In genomic region chr6:100078509-100078908, GRCh38 we compare ENCODE assay signal across 8 cellular contexts.
DNase-seq lines count a peak whose midpoint lies in the region; ATAC-seq, FAIRE-seq and TF ChIP-seq lines count a peak whose summit lies in the region.

No MANE protein-coding gene starts in this region.

- H3K27me3 ChIP-seq in HCT116 (ENCODE audit: insufficient read depth, low read length) (no peaks in the 10 kb centered on the region), HepG2 (ENCODE audit: control insufficient read depth in 1 of 2, insufficient read depth in 2 of 2, low read length in 2 of 2) (no peaks in the 10 kb centered on the region)

- TF ChIP-seq POLR2A in HCT116 (IDR thresholded peaks at IDR 0.05; ENCODE audit: borderline replicate concordance, extremely low read depth, insufficient read depth, insufficient read length): no peak
- TF ChIP-seq POLR2A in HepG2 (IDR thresholded peaks at IDR 0.05; ENCODE audit: insufficient read depth in 1 of 2, low read depth in 2 of 2, low read length in 2 of 2): no peak

- RAD21 ChIA-PET in HCT116 (lab: Charles Lee; ENCODE audit: low non-redundant PET in 1 of 2, low total read pairs in 2 of 2, uncharacterized antibody in 2 of 2, unreplicated experiment in 2 of 2): interaction anchor here in 1 of 2 experiments (0.5 kb wide), 1 partner anchor 286 kb away, joined by 3 read pairs; no protein-coding TSS in a partner anchor

- CTCF ChIA-PET in HCT116 (lab: Charles Lee): interaction anchor here (0.7 to 1.1 kb wide), 3 partner anchors 29 to 211 kb away, joined by 3 to 5 read pairs (median 4); no protein-coding TSS in a partner anchor
- CTCF ChIA-PET in HepG2 (lab: Yijun Ruan, JAX; ENCODE audit: low intra/inter-chr PET ratio, low total read pairs): no interaction called here

- TF ChIP-seq CTCF in HCT116 (IDR thresholded peaks at IDR 0.05 in 2 of 3, conservative IDR thresholded peaks at IDR 0.05 in 1 of 3; ENCODE audit: borderline replicate concordance in 1 of 3, insufficient read depth in 1 of 3, low read depth in 2 of 3, low read length in 2 of 3) (peak; percentile 36 to 71 (median 58); a peak in 5 of 6 replicates), VCaP (conservative IDR thresholded peaks at IDR 0.05) (peak; percentile 83), HepG2 (CRISPR knock-in tag; IDR thresholded peaks at IDR 0.05) (peak; percentile 42)

- TF ChIP-seq RAD21 in HCT116 (IDR thresholded peaks at IDR 0.05; ENCODE audit: low read depth): peak; percentile 25; the same call in 1 of the 2 replicates
- TF ChIP-seq RAD21 in HepG2 (CRISPR knock-in tag; IDR thresholded peaks at IDR 0.05): no peak

- H3K27ac ChIP-seq in HCT116 (ENCODE audit: low read depth, low read length) (no peak overlapping the region), VCaP (no peak overlapping the region), HepG2 (ENCODE audit: extremely low read length, insufficient read depth, low read length) (no peak overlapping the region)

- in situ Hi-C loops in HepG2 (cut with HindIII; ENCODE audit: extremely low pct_ligation_motif_present, low pct_unique_long_range_greater_than_20kb): no loop called here

- H3K4me3 ChIP-seq in HCT116 (replicated peaks in 1 of 2; ENCODE audit: low read depth in 1 of 2, low read length in 2 of 2) (no peak overlapping the region), HepG2 (replicated peaks in 1 of 3; ENCODE audit: insufficient read depth in 1 of 3, low read depth in 2 of 3, low read length in 3 of 3) (no peak overlapping the region)

- H2AFZ ChIP-seq in HCT116 (ENCODE audit: low read depth, low read length, poor library complexity, severe bottlenecking): peak overlapping the region; percentile 63
- no peak overlapping the region for H2AFZ ChIP-seq in HepG2 (ENCODE audit: low read length)

- H3K4me1 ChIP-seq in HCT116 (ENCODE audit: control insufficient read depth in 1 of 2, insufficient read depth in 2 of 2, low read length in 2 of 2): no peaks in the 10 kb centered on the region
- no peaks in the 10 kb centered on the region for H3K4me1 ChIP-seq in HepG2 (ENCODE audit: insufficient read depth, low read length)

- H3K4me2 ChIP-seq in HCT116 (ENCODE audit: low read length) (peak overlapping the region; percentile 20; the same call in 1 of the 2 replicates), HepG2 (ENCODE audit: low read depth, low read length) (no peak overlapping the region)

- peak; percentile 11 for DNase-seq in DMS 273 treated with DMSO at 0.1 percent for 48 hours (lab: John Stamatoyannopoulos, UW)
- peak; percentile 32 for DNase-seq in HCT116 (ENCODE audit: low read depth, low spot score)
- DNase-seq in HepG2 (ENCODE audit: low spot score): peak; percentile 20
- DNase-seq in central memory CD4-positive, alpha-beta T cell: no peak
- DNase-seq in stimulated activated naive CD4-positive, alpha-beta T cell (lab: John Stamatoyannopoulos, UW): no peak
- no peak for DNase-seq in NCI-H1105 treated with DMSO at 0.1 percent for 48 hours (lab: John Stamatoyannopoulos, UW)

- H3K9ac ChIP-seq in HCT116 (ENCODE audit: low read length): no peak overlapping the region
- H3K9ac ChIP-seq in HepG2 (ENCODE audit: insufficient read depth, low read depth, low read length): no peak overlapping the region

- ATAC-seq in HCT116: peak; percentile 95
- peak; percentile 94 for ATAC-seq in HepG2
- ATAC-seq in GM19023 (IDR thresholded peaks at IDR 0.05; ENCODE audit: unreplicated experiment): no peak

- H3K36me3 ChIP-seq in HCT116 (ENCODE audit: control insufficient read depth in 1 of 2, insufficient read depth in 2 of 2, low read length in 2 of 2) (no peaks in the 10 kb centered on the region), HepG2 (replicated peaks in 1 of 2; ENCODE audit: control insufficient read depth in 1 of 2, insufficient read depth in 2 of 2, low read length in 2 of 2) (no peaks in the 10 kb centered on the region)

- no TSS peak for BruUV-seq in HCT116 (replicated peaks; lab: Mats Ljungman, UMichigan)
- no TSS peak for BruUV-seq in HepG2 (replicated peaks; lab: Mats Ljungman, UMichigan)

- TF ChIP-seq EP300 in HepG2 (IDR thresholded peaks at IDR 0.05; ENCODE audit: low read depth in 2 of 2, low read length in 2 of 2): no peak
- TF ChIP-seq EP300 in HepG2 (CRISPR knock-in tag; IDR thresholded peaks at IDR 0.05; ENCODE audit: borderline replicate concordance): no peak

- FAIRE-seq in HepG2 (lab: Jason Lieb, UNC): no peak

- H3K9me3 ChIP-seq in HCT116 (ENCODE audit: control insufficient read depth in 1 of 2, insufficient read depth in 1 of 2, low read depth in 1 of 2, low read length in 2 of 2) (no peaks in the 10 kb centered on the region), HepG2 (ENCODE audit: low read length) (no peaks in the 10 kb centered on the region)

- H4K20me1 ChIP-seq in HCT116 (ENCODE audit: insufficient read depth) (no peaks in the 10 kb centered on the region), HepG2 (ENCODE audit: insufficient read depth, low read length) (no peaks in the 10 kb centered on the region)

- POLR2A ChIA-PET in HCT116 (lab: Charles Lee): no interaction called here
- POLR2A ChIA-PET in HepG2 (lab: Yijun Ruan, JAX): no interaction called here

- H3K79me2 ChIP-seq in HCT116 (ENCODE audit: insufficient read depth, low read length) (no peaks in the 10 kb centered on the region), HepG2 (ENCODE audit: insufficient read depth, low read length) (no peaks in the 10 kb centered on the region)

- 20% methylated on average over 5 of the region's 5 CpGs for WGBS in HepG2 (ENCODE audit: low lambda C conversion rate)

- no peaks in the 10 kb centered on the region for H3K9me2 ChIP-seq in HCT116 (ENCODE audit: insufficient read depth)

- intact Hi-C loops in HCT116 (cut with micrococcal nuclease): no loop called here
- intact Hi-C loops in HepG2 (cut with micrococcal nuclease; ENCODE audit: unreplicated experiment): loop anchor here (1.0 kb wide), 1 partner anchor 401 kb away; no protein-coding TSS in a partner anchor

TF ChIP-seq in HCT116, 20 proteins besides CTCF, POLR2A, EP300 and RAD21:
- 0 out of 2 replicates have a peak, but pooled peaks have one; percentile 36 for TF ChIP-seq CBX3 (IDR thresholded peaks at IDR 0.05; ENCODE audit: low read depth)
- no peak for TF ChIP-seq EZH2phosphoT487 (IDR thresholded peaks at IDR 0.05; ENCODE audit: borderline replicate concordance)
- TF ChIP-seq MAX (IDR thresholded peaks at IDR 0.05): no peak
- no peak for TF ChIP-seq CEBPB (IDR thresholded peaks at IDR 0.05; ENCODE audit: low read depth)
- TF ChIP-seq ATF3 (IDR thresholded peaks at IDR 0.05): no peak
- TF ChIP-seq EZH2 (IDR thresholded peaks at IDR 0.05): no peak
- no peak for TF ChIP-seq ELF1 (IDR thresholded peaks at IDR 0.05; ENCODE audit: borderline replicate concordance, low read depth)
- TF ChIP-seq SIN3A (IDR thresholded peaks at IDR 0.05; ENCODE audit: low read depth): no peak

TF ChIP-seq in HepG2, 621 proteins besides CTCF, POLR2A, EP300 and RAD21:
- TF ChIP-seq IRF9 (CRISPR knock-in tag; IDR thresholded peaks at IDR 0.05; ENCODE audit: borderline replicate concordance) (no peak), SMC3 (IDR thresholded peaks at IDR 0.05; ENCODE audit: low read length) (0 out of 2 replicates have a peak, but pooled peaks have one; percentile 17)

Comparison
In these comparisons a context has a peak if more than half of its experiments do, and no peak if none do; other contexts are left out.
1. DNase-seq: peak in DMS 273 treated with DMSO at 0.1 percent for 48 hours (single experiment), HCT116 (single experiment) and HepG2 (single experiment); none in central memory CD4-positive, alpha-beta T cell (single experiment), stimulated activated naive CD4-positive, alpha-beta T cell (0 of 6) and NCI-H1105 treated with DMSO at 0.1 percent for 48 hours (single experiment).
2. Peak in every context shown above with its lines, with median percentiles within 50 percentile points of each other: CTCF ChIP-seq.